ENCODE assay signal across 28 cellular contexts in the genomic region with DNA sequence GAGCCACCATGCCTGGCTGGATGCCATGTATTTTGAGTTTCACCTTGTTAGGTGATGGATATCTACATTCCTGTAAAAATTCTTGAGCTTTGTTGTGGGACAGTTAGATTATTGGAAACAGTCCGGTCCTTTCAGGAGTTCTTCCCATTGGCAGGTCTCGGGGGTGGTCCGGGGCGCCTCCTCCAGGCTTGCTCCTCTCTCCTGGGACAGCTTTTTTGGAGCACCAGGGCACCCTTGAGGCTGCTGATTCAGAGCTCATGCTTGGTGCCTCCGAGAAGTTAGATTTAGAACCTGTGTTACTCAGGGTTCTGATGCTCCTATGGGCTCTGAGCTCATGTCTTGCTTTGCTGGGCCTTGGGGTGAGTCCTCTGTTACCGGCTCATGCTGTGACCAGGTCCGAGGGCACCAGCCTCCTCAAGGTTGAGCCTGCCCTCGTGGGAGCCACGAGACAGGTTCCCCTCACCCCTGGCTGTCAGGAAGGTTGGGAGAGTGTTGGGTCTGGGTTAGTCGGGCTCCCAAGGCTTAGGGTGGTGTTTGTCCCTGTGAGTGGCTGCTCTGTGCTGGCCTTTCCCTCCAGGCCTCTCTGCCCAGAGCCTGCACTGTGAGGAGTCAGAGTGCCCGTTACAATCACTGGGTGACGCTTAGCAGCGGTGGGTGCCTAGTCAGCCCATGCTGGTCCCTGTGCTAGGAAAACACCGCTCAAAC. TPM values are rescaled to one million over a fixed set of nuclear protein-coding genes. Genes with fewer than 3 reads are reported as not detected.
"Had no signal": no experiment of that assay in that cellular context is flagged by ENCODE, and none has a peak within 500 bp of the region (broad histone marks: within the 10 kb centered on the region; RNA-seq: fewer than 3 reads in every experiment).

No MANE protein-coding gene starts in this region.

- H3K27ac Mint-ChIP-seq: activated CD8-positive, alpha-beta T cell treated with anti-CD3 and anti-CD28 coated beads for 36 hours; activated T-cell treated with anti-CD3 and anti-CD28 coated beads, Interleukin-2, amount 50 U/mL, for 72 hours; activated T-helper 2 cell treated with anti-CD3 and anti-CD28 coated beads, Interferon-gamma antibody, Interleukin-2, Interleukin-4, amounts not matched to agents 10 μg/mL and 5 μg/mL and 100 μg/mL, durations not matched to agents 14 hours and 24 hours and 36 hours; T-helper 1 cell treated with Interleukin-12 subunit alpha and Interleukin-12 subunit beta and Interleukin-4 antibody, amounts not matched to agents 30 μg/mL and 1 μg/mL, for 36 hours had no signal

- H3K4me3 Mint-ChIP-seq: activated CD8-positive, alpha-beta T cell treated with anti-CD3 and anti-CD28 coated beads for 36 hours; activated T-cell treated with anti-CD3 and anti-CD28 coated beads, Interleukin-2, amount 50 U/mL, for 72 hours; T-helper 1 cell treated with Interleukin-12 subunit alpha and Interleukin-12 subunit beta and Interleukin-4 antibody, amounts not matched to agents 30 μg/mL and 1 μg/mL, for 36 hours had no signal

- DNase-seq: activated CD4-positive, alpha-beta T cell treated with anti-CD3 and anti-CD28 coated beads for 4 hours; activated CD8-positive, alpha-beta memory T cell treated with anti-CD3 and anti-CD28 coated beads, Interleukin-2, amount 50 U/mL, for 4 hours; activated CD8-positive, alpha-beta T cell treated with anti-CD3 and anti-CD28 coated beads for 36 hours; activated naive CD4-positive, alpha-beta T cell; activated T-cell treated with anti-CD3 and anti-CD28 coated beads, Interleukin-2, amount 50 U/mL, for 72 hours; brain microvascular endothelial cell; MG63; MV-4-11; NCI-H1092 treated with DMSO at 0.1 percent for 48 hours; NCI-H1417 treated with DMSO at 0.1 percent for 48 hours; NCI-H1694; NCI-H2029; NCI-H2107; NCI-H2171 treated with DMSO at 0.1 percent for 48 hours; NCI-H345; NCI-H510A; NCI-H526 treated with DMSO at 0.1 percent for 48 hours; NCI-H82; RPMI8226 had no signal

- H3K4me3 ChIP-seq: cardiac muscle cell, MG63, SJSA1 had no signal

- H3K27me3 Mint-ChIP-seq: activated CD8-positive, alpha-beta T cell treated with anti-CD3 and anti-CD28 coated beads for 36 hours had no signal

- H3K9me3 ChIP-seq: MG63, SJSA1 had no signal

- H3K4me1 ChIP-seq: SJSA1 had no signal

- ATAC-seq: activated CD4-positive, CD25-positive, alpha-beta regulatory T cell treated with anti-CD3 and anti-CD28 coated beads, Interleukin-2, amount 50 U/mL, for 24 hours; activated CD8-positive, alpha-beta T cell treated with anti-CD3 and anti-CD28 coated beads for 36 hours; activated naive CD4-positive, alpha-beta T cell treated with anti-CD3 and anti-CD28 coated beads, Interleukin-2, amount 50 U/mL, for 72 hours; activated T-cell treated with anti-CD3 and anti-CD28 coated beads, Interleukin-2, amount 50 U/mL, for 72 hours; Panc1; SK-N-SH treated with all-trans-retinoic acid at 6 μM for 48 hours had no signal

- H3K9me3 Mint-ChIP-seq: activated T-cell treated with anti-CD3 and anti-CD28 coated beads, Interleukin-2, amount 50 U/mL, for 72 hours had no signal

- H3K27ac ChIP-seq: brain microvascular endothelial cell, cardiac muscle cell, SJSA1 had no signal

- H3K27me3 ChIP-seq: MG63 had no signal

RNA-seq across cellular contexts. Expression of a gene that starts 6.0 kb away (rescaled TPM):
- total RNA-seq: activated CD8-positive, alpha-beta T cell treated with anti-CD3 and anti-CD28 coated beads for 36 hours; activated naive CD4-positive, alpha-beta T cell treated with anti-CD3 and anti-CD28 coated beads, Interleukin-2, amount 50 U/mL, for 72 hours; activated T-cell treated with anti-CD3 and anti-CD28 coated beads, Interleukin-2, amount 50 U/mL, for 72 hours; activated T-helper 2 cell treated with anti-CD3 and anti-CD28 coated beads, Interferon-gamma antibody, Interleukin-2, Interleukin-4, amounts not matched to agents 10 μg/mL and 5 μg/mL and 100 μg/mL, durations not matched to agents 14 hours and 24 hours and 36 hours; OCI-LY7; SJSA1 had no signal
